Comparison of ENCODE assay signal across 1 cellular context in the genomic region with DNA sequence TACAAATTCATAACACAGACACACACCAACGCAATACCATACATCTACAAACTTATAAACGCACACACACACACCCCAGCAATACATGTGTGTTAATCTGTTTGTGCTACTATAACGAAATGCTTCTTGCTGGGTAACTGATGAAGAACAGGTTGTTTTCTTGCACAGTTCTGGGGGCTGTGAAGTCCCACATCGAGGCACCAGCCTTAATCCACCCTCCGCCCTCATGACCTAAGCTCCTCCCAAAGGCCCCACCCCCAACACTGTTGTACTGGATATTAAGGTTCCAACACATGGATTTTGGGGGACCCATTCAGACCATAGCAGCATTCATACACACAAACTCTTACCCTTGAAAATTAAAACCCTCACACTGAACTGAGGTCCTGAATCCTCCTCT.
A peak's percentile ranks its signal among the peaks of the same experiment; 100 is the strongest.
TF ChIP-seq lines count a peak whose summit lies in the region.

No MANE protein-coding gene starts in this region.

TF ChIP-seq in HepG2, 621 proteins besides CTCF, POLR2A, EP300 and RAD21:
- no peak for TF ChIP-seq ZFYVE20 (CRISPR knock-in tag; IDR thresholded peaks at IDR 0.05; ENCODE audit: borderline replicate concordance, low read depth)
- peak; percentile 98 for TF ChIP-seq ZNF564 (CRISPR knock-in tag; IDR thresholded peaks at IDR 0.05)
